ENCODE assay signal across 8 cellular contexts in the genomic region with DNA sequence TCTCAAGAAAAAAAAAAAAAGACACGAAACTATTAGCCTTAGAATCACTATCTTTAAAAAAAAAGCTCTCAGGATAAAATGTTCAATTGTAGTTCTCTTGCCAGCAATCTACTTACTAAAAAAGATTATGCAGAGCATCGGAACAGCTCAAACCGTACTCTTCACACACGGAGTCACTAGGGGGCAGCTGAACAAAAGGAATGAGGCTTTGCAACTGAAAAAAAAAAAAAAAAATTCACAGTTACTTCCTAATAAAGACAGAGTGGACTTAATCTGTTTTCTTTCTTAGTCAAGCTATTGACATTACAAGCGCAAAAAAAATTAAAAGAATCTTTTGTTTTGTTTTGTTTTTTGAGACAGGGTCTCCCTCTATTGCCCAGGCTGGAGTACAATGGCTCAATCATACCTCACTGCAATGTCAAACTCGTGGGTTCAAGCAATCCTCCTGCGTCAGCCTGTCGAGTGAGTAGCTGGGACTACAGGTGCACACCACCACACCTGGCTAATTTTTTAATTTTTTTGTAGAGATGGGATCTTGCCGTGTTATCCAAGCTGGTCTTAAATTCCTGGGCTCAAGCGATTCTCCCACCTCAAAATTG. TPM values are rescaled to one million over a fixed set of nuclear protein-coding genes. Genes with fewer than 3 reads are reported as not detected.
A peak's percentile ranks its signal among the peaks of the same experiment; 100 is the strongest.
DNase-seq lines count a peak whose midpoint lies in the region; ATAC-seq and TF ChIP-seq lines count a peak whose summit lies in the region.

No MANE protein-coding gene starts in this region.

- no peak overlapping the region for H2AFZ ChIP-seq in PC-9

- BruUV-seq in PC-9 (replicated peaks; lab: Mats Ljungman, UMichigan), result no TSS peak

- peak; percentile 50 to 81 for ATAC-seq in left cardiac atrium
- ATAC-seq in HG03135 (IDR thresholded peaks at IDR 0.05; ENCODE audit: unreplicated experiment), result no peak
- ATAC-seq in HG03565 (IDR thresholded peaks at IDR 0.05; ENCODE audit: unreplicated experiment), result no peak

- TF ChIP-seq CTCF in DOHH2 (IDR thresholded peaks at IDR 0.05; ENCODE audit: low read depth, low read length, poor library complexity, severe bottlenecking) (peak; percentile 87), PC-9 (conservative IDR thresholded peaks at IDR 0.05) (peak; percentile 78), sigmoid colon (IDR thresholded peaks at IDR 0.05) (peak; percentile 43 to 61 (median 60))

- H3K36me3 ChIP-seq in DOHH2 (ENCODE audit: control insufficient read depth, low read length), result peaks cover 77% of the 10 kb centered on the region
- H3K36me3 ChIP-seq in PC-9 (ENCODE audit: low read depth), result peaks cover 12% of the 10 kb centered on the region
- H3K36me3 ChIP-seq in sigmoid colon, result peaks cover 0 to 80% (median 17%) of the 10 kb centered on the region in 4 donors

- H4K20me1 ChIP-seq in DOHH2 (ENCODE audit: control insufficient read depth, insufficient read depth, low read depth, low read length), result no peaks in the 10 kb centered on the region
- H4K20me1 ChIP-seq in PC-9 (ENCODE audit: insufficient read depth), result no peaks in the 10 kb centered on the region; the same call in 1 of the 2 replicates

- H3K4me1 ChIP-seq in DOHH2 (ENCODE audit: control insufficient read depth, low read length) (no peaks in the 10 kb centered on the region), PC-9 (replicated peaks; ENCODE audit: insufficient read depth) (peaks cover 16% of the 10 kb centered on the region), sigmoid colon (peaks cover 0 to 6% (median 2%) of the 10 kb centered on the region in 4 donors)

- no peaks in the 10 kb centered on the region for H3K79me2 ChIP-seq in DOHH2 (ENCODE audit: control insufficient read depth, low read length)
- H3K79me2 ChIP-seq in PC-9 (ENCODE audit: low read depth), result no peaks in the 10 kb centered on the region; the same call in 1 of the 2 replicates

- TF ChIP-seq EP300 in sigmoid colon (IDR thresholded peaks at IDR 0.05), result no peak

- POLR2A ChIA-PET in PC-9 (lab: Charles Lee; ENCODE audit: unreplicated experiment), result interaction anchor here (0.6 kb wide), 6 partner anchors 11 to 894 kb away, joined by 4 to 9 read pairs (median 6); a partner anchor contains a TSS

- no peaks in the 10 kb centered on the region for H3K9me3 ChIP-seq in DOHH2 (ENCODE audit: control insufficient read depth, insufficient read depth, low read length)
- no peaks in the 10 kb centered on the region for H3K9me3 ChIP-seq in PC-9 (ENCODE audit: insufficient read depth, low read depth)
- no peaks in the 10 kb centered on the region for H3K9me3 ChIP-seq in sigmoid colon

- no peak for TF ChIP-seq POLR2A in sigmoid colon (IDR thresholded peaks at IDR 0.05)

- 54 to 64% methylated on average over 10 of the region's 10 CpGs for WGBS in sigmoid colon, 2 donors

- H3K27ac ChIP-seq in DOHH2 (ENCODE audit: low read depth, low read length), result no peak overlapping the region
- no peak overlapping the region for H3K27ac ChIP-seq in PC-9
- peak overlapping the region in 2 of 4 donors; percentile 54 to 63 for H3K27ac ChIP-seq in sigmoid colon

- intact Hi-C loops in PC-9 (cut with micrococcal nuclease; ENCODE audit: unreplicated experiment), result loop anchor here (1.0 to 10.0 kb wide), 2 partner anchors 143 to 326 kb away; no protein-coding TSS in a partner anchor
- intact Hi-C loops in left cardiac atrium (cut with DNase I), result loop anchor here in 1 of 2 donors (10.0 kb wide), 2 partner anchors 327 to 437 kb away; no protein-coding TSS in a partner anchor
- intact Hi-C loops in sigmoid colon (cut with DNase I), result loop anchor here (1.0 to 2.0 kb wide), 2 partner anchors 109 to 325 kb away; no protein-coding TSS in a partner anchor

- H3K4me3 ChIP-seq in DOHH2 (ENCODE audit: low read length), result no peak overlapping the region
- H3K4me3 ChIP-seq in PC-9, result no peak overlapping the region
- no peak overlapping the region for H3K4me3 ChIP-seq in sigmoid colon

- no peaks in the 10 kb centered on the region for H3K27me3 ChIP-seq in DOHH2 (ENCODE audit: control insufficient read depth, low read length)
- H3K27me3 ChIP-seq in PC-9 (ENCODE audit: insufficient read depth, low read depth), result no peaks in the 10 kb centered on the region
- no peaks in the 10 kb centered on the region for H3K27me3 ChIP-seq in sigmoid colon

- peak; percentile 86 for DNase-seq in KBM-7
- peak; percentile 54 to 70 for DNase-seq in PC-9
- peak; percentile 26 for DNase-seq in amniotic stem cell (lab: John Stamatoyannopoulos, UW)
- peak; percentile 32 for DNase-seq in left cardiac atrium
- DNase-seq in sigmoid colon, result no peak

- in situ Hi-C loops in KBM-7 (cut with MboI; ENCODE audit: low pct_unique_long_range_greater_than_20kb, low sequenced_read_pairs), result no loop called here

- no peaks in the 10 kb centered on the region for H3K9me2 ChIP-seq in DOHH2 (replicated peaks; ENCODE audit: control insufficient read depth, low read length)
- no peaks in the 10 kb centered on the region for H3K9me2 ChIP-seq in PC-9 (ENCODE audit: insufficient read depth)

- H3K4me2 ChIP-seq in DOHH2 (ENCODE audit: low read length) (no peak overlapping the region), PC-9 (no peak overlapping the region)

- peaks cover 8% of the 10 kb centered on the region for H3F3A ChIP-seq in DOHH2 (ENCODE audit: control insufficient read depth, insufficient read depth)
- peaks cover 31% of the 10 kb centered on the region for H3F3A ChIP-seq in PC-9 (ENCODE audit: insufficient read depth, low read depth)

- CTCF ChIA-PET in PC-9 (lab: Charles Lee), result interaction anchor here (0.6 to 1.0 kb wide), 14 partner anchors 25 to 1205 kb away, joined by 3 to 8 read pairs (median 4); a partner anchor contains a TSS

RNA-seq across cellular contexts. Expression of a gene that starts 11.5 kb away (rescaled TPM):
- total RNA-seq in PC-9 (2021), result 30.4 and 32.1 TPM in 2 replicates
- 1 to 10 TPM; 6.2 to 7.2 TPM for total RNA-seq in left cardiac atrium
- 1 to 10 TPM; 7.4 to 9.3 (median 7.6) TPM for total RNA-seq in sigmoid colon
- polyA plus RNA-seq in sigmoid colon, result 1 to 10 TPM; 3.2 to 6.5 (median 3.6) TPM

RNA-seq across cellular contexts. Expression of a gene that starts 11.8 kb away (rescaled TPM):
- total RNA-seq in PC-9 (2021) (65.1 and 73.8 TPM in 2 replicates), left cardiac atrium (10 to 100 TPM; 31.5 to 40.9 TPM), sigmoid colon (10 to 100 TPM; 21.0 to 35.1 (median 26.3) TPM)
- polyA plus RNA-seq in sigmoid colon, result 10 to 100 TPM; 28.8 to 59.9 (median 59.7) TPM

RNA-seq across cellular contexts. Expression of a gene that starts 26.8 kb away (rescaled TPM):
- 0.80 TPM in 1 of 2 replicates, not detected in the other for total RNA-seq in PC-9 (2021)
- not detected for total RNA-seq in left cardiac atrium
- total RNA-seq in sigmoid colon, result under 1 TPM in 2 of 4 donors, not detected in 2; 0.16 to 0.36 TPM
- under 1 TPM in 1 of 3 donors, not detected in 2; 0.09 TPM for polyA plus RNA-seq in sigmoid colon

RNA-seq across cellular contexts. Expression of a gene that starts 33.9 kb away (rescaled TPM):
- total RNA-seq in PC-9 (2021) (0.37 TPM in 1 of 2 replicates, not detected in the other), left cardiac atrium (under 1 TPM; 0.26 to 0.29 TPM), sigmoid colon (not detected)
- not detected for polyA plus RNA-seq in sigmoid colon

Comparison
In these comparisons a context has a peak if more than half of its experiments do, and no peak if none do; other contexts are left out.
1. ATAC-seq: peak in left cardiac atrium (2 of 2); none in HG03135 (single experiment) and HG03565 (single experiment).
2. Peak in every context shown above with its lines, with median percentiles within 50 percentile points of each other: CTCF ChIP-seq.